Comparison of ENCODE assay signal across 8 cellular contexts in the genomic region with DNA sequence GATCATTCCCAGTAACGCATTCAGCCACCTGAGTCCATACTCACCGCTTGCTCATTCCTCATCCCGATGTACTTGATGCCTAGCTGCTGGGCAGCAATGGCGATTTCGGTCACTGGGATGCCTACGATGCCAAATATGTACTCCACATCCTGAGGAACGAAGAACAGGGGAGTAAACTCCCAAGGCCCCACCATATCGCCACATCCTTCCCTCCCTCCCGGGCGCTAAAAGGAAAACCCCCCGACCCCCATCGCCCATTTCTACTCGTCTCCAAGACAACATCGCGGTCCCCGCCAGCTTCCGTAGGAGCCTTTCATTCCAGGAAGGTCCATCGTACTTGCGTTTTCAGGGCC. TPM values are rescaled to one million over a fixed set of nuclear protein-coding genes. Genes with fewer than 3 reads are reported as not detected.
A peak's percentile ranks its signal among the peaks of the same experiment; 100 is the strongest.
DNase-seq lines count a peak whose midpoint lies in the region; ATAC-seq and TF ChIP-seq lines count a peak whose summit lies in the region.

No MANE protein-coding gene starts in this region.

- H3K9me3 ChIP-seq in CD4-positive, alpha-beta T cell (ENCODE audit: control insufficient read depth, low read length) = no peaks in the 10 kb centered on the region
- H3K9me3 ChIP-seq in MG63 (no peaks in the 10 kb centered on the region), endodermal cell (ENCODE audit: control insufficient read depth, low read length) (peaks cover 9% of the 10 kb centered on the region)

- H3K4me3 Mint-ChIP-seq in CD4-positive, alpha-beta T cell = peak overlapping the region; percentile 95
- peak overlapping the region; percentile 100 for H3K4me3 Mint-ChIP-seq in endodermal cell
- peak overlapping the region; percentile 100 for H3K4me3 Mint-ChIP-seq in neural crest cell

- peaks cover 6% of the 10 kb centered on the region for H3K36me3 ChIP-seq in MG63
- H3K36me3 ChIP-seq in endodermal cell (ENCODE audit: control insufficient read depth, insufficient read depth, low read length) = peaks cover 36% of the 10 kb centered on the region

- DNase-seq in CD4-positive, alpha-beta T cell = no peak
- DNase-seq in MG63 = no peak
- DNase-seq in endodermal cell = no peak
- no peak for DNase-seq in neural crest cell (ENCODE audit: low read depth, low spot score)
- no peak for DNase-seq in GM13976 (ENCODE audit: low spot score)
- DNase-seq in SHP77 treated with DMSO at 0.1 percent for 48 hours (lab: John Stamatoyannopoulos, UW) = no peak
- DNase-seq in NCI-H345 treated with DMSO at 0.1 percent for 48 hours (lab: John Stamatoyannopoulos, UW; ENCODE audit: unreplicated experiment) = no peak

- ATAC-seq in CD4-positive, alpha-beta T cell (ENCODE audit: poor library complexity) = no peak
- ATAC-seq in GM21786 (IDR thresholded peaks at IDR 0.05; ENCODE audit: unreplicated experiment) = peak; percentile 9

- peak overlapping the region; percentile 81 for H3K27ac ChIP-seq in CD4-positive, alpha-beta T cell (ENCODE audit: low read depth, low read length)
- H3K27ac ChIP-seq in endodermal cell (ENCODE audit: low read depth, low read length) = peak overlapping the region; percentile 45

- in situ Hi-C loops in GM13976 (cut with MboI; ENCODE audit: low sequenced_read_pairs, unreplicated experiment) = no loop called here

- WGBS in endodermal cell (ENCODE audit: insufficient coverage in 1 of 2, insufficient read length in 1 of 2), 2 experiments = 0 to 1% methylated on average over 13 to 19 of the region's 19 CpGs

- no peak for TF ChIP-seq CTCF in CD4-positive, alpha-beta T cell (IDR thresholded peaks at IDR 0.05)
- TF ChIP-seq CTCF in endodermal cell (conservative IDR thresholded peaks at IDR 0.05) (no peak), neural crest cell (conservative IDR thresholded peaks at IDR 0.05) (no peak), GM13976 (IDR thresholded peaks at IDR 0.05; ENCODE audit: borderline replicate concordance, control extremely low read depth, extremely low read depth, insufficient read depth, missing control alignments) (no peak)

- H3K4me3 ChIP-seq in MG63 (peak overlapping the region; percentile 85), endodermal cell (ENCODE audit: low read length) (peak overlapping the region; percentile 99)

- CTCF ChIA-PET in CD4-positive, alpha-beta T cell (lab: Charles Lee) = interaction anchor here (0.8 to 1.5 kb wide), 3 partner anchors 26 to 333 kb away, joined by 3 to 5 read pairs (median 3); no protein-coding TSS in a partner anchor

- no peaks in the 10 kb centered on the region for H3K4me1 ChIP-seq in endodermal cell (ENCODE audit: control insufficient read depth, insufficient read depth, low read length)

- peak overlapping the region; percentile 91 for H3K9ac ChIP-seq in endodermal cell (ENCODE audit: extremely low read depth, low read length, poor library complexity, severe bottlenecking)

- H3K27me3 Mint-ChIP-seq in CD4-positive, alpha-beta T cell = no peaks in the 10 kb centered on the region
- H3K27me3 Mint-ChIP-seq in endodermal cell (ENCODE audit: insufficient read depth) (no peaks in the 10 kb centered on the region), neural crest cell (ENCODE audit: low read depth) (no peaks in the 10 kb centered on the region)

- H3K36me3 Mint-ChIP-seq in CD4-positive, alpha-beta T cell (ENCODE audit: low read depth) = peaks cover 69% of the 10 kb centered on the region
- peaks cover 63% of the 10 kb centered on the region for H3K36me3 Mint-ChIP-seq in endodermal cell (ENCODE audit: low read depth)
- H3K36me3 Mint-ChIP-seq in neural crest cell (ENCODE audit: low read depth) = peaks cover 12% of the 10 kb centered on the region

- H3K27ac Mint-ChIP-seq in CD4-positive, alpha-beta T cell = peak overlapping the region; percentile 91
- H3K27ac Mint-ChIP-seq in endodermal cell = peak overlapping the region; percentile 99
- peak overlapping the region; percentile 99 for H3K27ac Mint-ChIP-seq in neural crest cell (ENCODE audit: unreplicated experiment)

- H3K9me3 Mint-ChIP-seq in CD4-positive, alpha-beta T cell = no peaks in the 10 kb centered on the region
- H3K9me3 Mint-ChIP-seq in endodermal cell (peaks cover 30% of the 10 kb centered on the region), neural crest cell (peaks cover 7% of the 10 kb centered on the region)

- H3K4me1 Mint-ChIP-seq in CD4-positive, alpha-beta T cell (ENCODE audit: low read depth) = peaks cover 65% of the 10 kb centered on the region
- H3K4me1 Mint-ChIP-seq in endodermal cell = peaks cover 6% of the 10 kb centered on the region
- peaks cover 31% of the 10 kb centered on the region for H3K4me1 Mint-ChIP-seq in neural crest cell

- H3K27me3 ChIP-seq in CD4-positive, alpha-beta T cell (ENCODE audit: control insufficient read depth, insufficient read depth, low read length) = no peaks in the 10 kb centered on the region
- H3K27me3 ChIP-seq in MG63 (no peaks in the 10 kb centered on the region), endodermal cell (ENCODE audit: control insufficient read depth, insufficient read depth, low read length, poor library complexity, severe bottlenecking) (no peaks in the 10 kb centered on the region)

- intact Hi-C loops in CD4-positive, alpha-beta T cell (cut with DNase I, micrococcal nuclease) = loop anchor here (1.0 to 10.0 kb wide), 6 partner anchors 46 to 956 kb away; a partner anchor contains a TSS

- POLR2A ChIA-PET in CD4-positive, alpha-beta T cell (lab: Charles Lee) = interaction anchor here (0.6 to 2.3 kb wide), 11 partner anchors 12 to 1423 kb away, joined by 3 to 23 read pairs (median 5); a partner anchor contains a TSS

RNA-seq across cellular contexts. Expression of a gene that starts 0.3 kb away (rescaled TPM):
- total RNA-seq in CD4-positive, alpha-beta T cell = 10 to 100 TPM; 26.6 to 33.2 TPM
- 0.91 and 1.9 TPM in 2 replicates for total RNA-seq in MG63 (2014; rRNA removed; shearing (Covaris generic); ENCODE audit: low replicate concordance)
- total RNA-seq in endodermal cell (10 to 100 TPM; 39.4 to 41.8 TPM), neural crest cell (14.0 and 16.3 TPM in 2 replicates)
- polyA plus RNA-seq in endodermal cell (2013, experiment 1 of 2) = 24.6 TPM
- 23.7 TPM for polyA plus RNA-seq in endodermal cell (2013, experiment 2 of 2)

RNA-seq across cellular contexts. Expression of a gene that starts 0.5 kb away (rescaled TPM):
- 10 to 100 TPM; 11.2 to 12.5 TPM for total RNA-seq in CD4-positive, alpha-beta T cell
- 6.8 and 11.9 TPM in 2 replicates for total RNA-seq in MG63 (2014; rRNA removed; shearing (Covaris generic); ENCODE audit: low replicate concordance)
- total RNA-seq in endodermal cell (10 to 100 TPM; 25.7 to 27.8 TPM), neural crest cell (5.8 and 8.1 TPM in 2 replicates)
- 17.7 TPM for polyA plus RNA-seq in endodermal cell (2013, experiment 1 of 2)
- polyA plus RNA-seq in endodermal cell (2013, experiment 2 of 2) = 13.5 TPM
